8 cellular contexts compared by ENCODE assay signal in genomic region chr20:40085513-40085912, GRCh38.
"Had no signal": no experiment of that assay in that cellular context is flagged by ENCODE, and none has a peak within 500 bp of the region (broad histone marks: within the 10 kb centered on the region; RNA-seq: fewer than 3 reads in every experiment).

No MANE protein-coding gene starts in this region.

- FAIRE-seq: G401.6, GM12878, GM12891, GM12892, GM18507, GM19239 had no signal

- DNase-seq: GDM1, GF-D8 had no signal

- ATAC-seq: GM12878 had no signal

- H3K4me3 ChIP-seq: GM12878 had no signal
